19 cellular contexts compared by ENCODE assay signal in genomic region chr5:174314261-174314660, GRCh38.
DNase-seq lines count a peak whose midpoint lies in the region; ATAC-seq and TF ChIP-seq lines count a peak whose summit lies in the region.
"Had no signal": no experiment of that assay in that cellular context is flagged by ENCODE, and none has a peak within 500 bp of the region (broad histone marks: within the 10 kb centered on the region; RNA-seq: fewer than 3 reads in every experiment).

No MANE protein-coding gene starts in this region.

- H2BK12ac ChIP-seq in neuronal stem cell (ENCODE audit: low read length) = no peak overlapping the region

- no peaks in the 10 kb centered on the region for H3K4me1 ChIP-seq in endodermal cell (ENCODE audit: control insufficient read depth, insufficient read depth, low read length)
- H3K4me1 ChIP-seq in neuronal stem cell (ENCODE audit: control insufficient read depth in 2 of 2, insufficient read depth in 1 of 2, low read depth in 1 of 2, low read length in 2 of 2) = peaks cover 0 to 8% of the 10 kb centered on the region in 2 donors
- no peaks in the 10 kb centered on the region for H3K4me1 ChIP-seq in upper lobe of right lung

- H3K4me3 ChIP-seq in endodermal cell (ENCODE audit: low read length) (no peak overlapping the region), neuronal stem cell (ENCODE audit: low read length in 2 of 2) (no peak overlapping the region), upper lobe of right lung (no peak overlapping the region)
- H3K4me3 ChIP-seq: BLaER1, GM23338 had no signal

- H2AFZ ChIP-seq in neuronal stem cell (ENCODE audit: low read length) = no peak overlapping the region
- H2AFZ ChIP-seq: GM23338 had no signal

- peak; percentile 13 for DNase-seq in activated CD8-positive, alpha-beta memory T cell treated with anti-CD3 and anti-CD28 coated beads, Interleukin-2, amount 50 U/mL, for 48 hours
- no peak for DNase-seq in activated CD8-positive, alpha-beta memory T cell treated with anti-CD3 and anti-CD28 coated beads for 24 hours
- DNase-seq in endodermal cell (peak; percentile 31), neuronal stem cell (ENCODE audit: low spot score) (no peak), upper lobe of right lung (peak; percentile 37)
- DNase-seq in activated T-helper 2 cell treated with anti-CD3 and anti-CD28 coated beads, Interferon-gamma antibody, Interleukin-2, Interleukin-4, amounts not matched to agents 10 μg/mL and 5 μg/mL and 100 μg/mL, durations not matched to agents 14 hours and 24 hours and 36 hours (ENCODE audit: low spot score) = no peak
- DNase-seq in activated T-helper 1 cell treated with anti-CD3 and anti-CD28 coated beads, Interleukin-12 subunit alpha, Interleukin-12 subunit beta, Interleukin-2, Interleukin-4 antibody, amounts not matched to agents 30 ng/mL and 10 ng/mL and 1 ng/mL, durations not matched to agents 14 hours and 24 hours and 36 hours (ENCODE audit: low spot score) = no peak
- DNase-seq: 8988T, Calu3, DMS79 treated with DMSO at 0.1 percent for 48 hours, GF-D8, HFFc6 had no signal

- H3K14ac ChIP-seq in neuronal stem cell (ENCODE audit: low read length) = no peak overlapping the region

- H3K27me3 Mint-ChIP-seq in endodermal cell (ENCODE audit: insufficient read depth) = peaks cover 49% of the 10 kb centered on the region
- peaks cover 15% of the 10 kb centered on the region for H3K27me3 Mint-ChIP-seq in activated T-helper 2 cell treated with anti-CD3 and anti-CD28 coated beads, Interferon-gamma antibody, Interleukin-2, Interleukin-4, amounts not matched to agents 10 μg/mL and 5 μg/mL and 100 μg/mL, durations not matched to agents 14 hours and 24 hours and 36 hours (ENCODE audit: low read depth)
- peaks cover 20% of the 10 kb centered on the region for H3K27me3 Mint-ChIP-seq in activated T-helper 1 cell treated with anti-CD3 and anti-CD28 coated beads, Interleukin-12 subunit alpha, Interleukin-12 subunit beta, Interleukin-2, Interleukin-4 antibody, amounts not matched to agents 30 ng/mL and 10 ng/mL and 1 ng/mL, durations not matched to agents 14 hours and 24 hours and 36 hours (ENCODE audit: insufficient read depth)

- no peak for TF ChIP-seq CTCF in endodermal cell (conservative IDR thresholded peaks at IDR 0.05)
- TF ChIP-seq CTCF in upper lobe of right lung (IDR thresholded peaks at IDR 0.05) = no peak

- H2BK120ac ChIP-seq in neuronal stem cell (ENCODE audit: low read depth, low read length) = no peak overlapping the region

- 86 to 88% methylated on average over 6 to 9 of the region's 9 CpGs for WGBS in endodermal cell (ENCODE audit: insufficient coverage in 1 of 2, insufficient read length in 1 of 2), 2 experiments
- no CpG with 5 or more reads among the region's 9 CpGs for WGBS in neuronal stem cell (ENCODE audit: extremely low coverage in 2 of 2, insufficient read length in 2 of 2, insufficient replicate concordance in 1 of 2), 2 donors

- H3K4me2 ChIP-seq in neuronal stem cell (ENCODE audit: insufficient read depth, low read length, poor library complexity, severe bottlenecking) = no peak overlapping the region
- H3K4me2 ChIP-seq: BLaER1, GM23338 had no signal

- H3K27ac ChIP-seq in endodermal cell (ENCODE audit: low read depth, low read length) = no peak overlapping the region
- H3K27ac ChIP-seq in neuronal stem cell (replicated peaks; ENCODE audit: low read length) = no peak overlapping the region
- no peak overlapping the region for H3K27ac ChIP-seq in upper lobe of right lung
- H3K27ac ChIP-seq: BLaER1, HL-60 had no signal

- H3K9me3 ChIP-seq in endodermal cell (ENCODE audit: control insufficient read depth, low read length) (no peaks in the 10 kb centered on the region), neuronal stem cell (replicated peaks in 1 of 2; ENCODE audit: control insufficient read depth in 2 of 2, insufficient read depth in 1 of 2, low read depth in 1 of 2, low read length in 2 of 2) (no peaks in the 10 kb centered on the region), upper lobe of right lung (no peaks in the 10 kb centered on the region)
- H3K9me3 ChIP-seq: BLaER1 had no signal

- no peak overlapping the region for H2BK5ac ChIP-seq in neuronal stem cell (ENCODE audit: low read length)

- intact Hi-C loops in upper lobe of right lung (cut with DNase I) = loop anchor here (10.0 kb wide), 1 partner anchor 269 kb away; the partner anchor contains the start of gene NSG2
- intact Hi-C loops in activated T-helper 2 cell treated with anti-CD3 and anti-CD28 coated beads, Interferon-gamma antibody, Interleukin-2, Interleukin-4, amounts not matched to agents 10 μg/mL and 5 μg/mL and 100 μg/mL, durations not matched to agents 14 hours and 24 hours and 36 hours (cut with micrococcal nuclease) = loop anchor here (5.0 kb wide), 1 partner anchor 697 kb away; the partner anchor contains the start of gene BOD1
- intact Hi-C loops in activated T-helper 1 cell treated with anti-CD3 and anti-CD28 coated beads, Interleukin-12 subunit alpha, Interleukin-12 subunit beta, Interleukin-2, Interleukin-4 antibody, amounts not matched to agents 30 ng/mL and 10 ng/mL and 1 ng/mL, durations not matched to agents 14 hours and 24 hours and 36 hours (cut with micrococcal nuclease) = no loop called here

- H3K4ac ChIP-seq in neuronal stem cell (ENCODE audit: low read length) = no peak overlapping the region

- peaks cover 40% of the 10 kb centered on the region for H3K27me3 ChIP-seq in endodermal cell (ENCODE audit: control insufficient read depth, insufficient read depth, low read length, poor library complexity, severe bottlenecking)
- peaks cover 0 to 13% (median 0%) of the 10 kb centered on the region in 3 experiments for H3K27me3 ChIP-seq in neuronal stem cell (ENCODE audit: control insufficient read depth in 3 of 3, insufficient read depth in 3 of 3, low read depth in 1 of 3, low read length in 3 of 3)
- H3K27me3 ChIP-seq in upper lobe of right lung = peaks cover 21% of the 10 kb centered on the region
- H3K27me3 ChIP-seq: BLaER1 had no signal

- H3K36me3 ChIP-seq in endodermal cell (ENCODE audit: control insufficient read depth, insufficient read depth, low read length) (no peaks in the 10 kb centered on the region), neuronal stem cell (replicated peaks in 1 of 2; ENCODE audit: control insufficient read depth in 2 of 2, insufficient read depth in 2 of 2, low read length in 2 of 2) (no peaks in the 10 kb centered on the region), upper lobe of right lung (no peaks in the 10 kb centered on the region)
- H3K36me3 ChIP-seq: BLaER1 had no signal

- H4K91ac ChIP-seq in neuronal stem cell (ENCODE audit: low read depth, low read length, poor library complexity) = no peak overlapping the region

- H3K36me3 Mint-ChIP-seq in endodermal cell (ENCODE audit: low read depth) = no peaks in the 10 kb centered on the region
- no peaks in the 10 kb centered on the region for H3K36me3 Mint-ChIP-seq in activated T-helper 2 cell treated with anti-CD3 and anti-CD28 coated beads, Interferon-gamma antibody, Interleukin-2, Interleukin-4, amounts not matched to agents 10 μg/mL and 5 μg/mL and 100 μg/mL, durations not matched to agents 14 hours and 24 hours and 36 hours (ENCODE audit: low read depth)
- no peaks in the 10 kb centered on the region for H3K36me3 Mint-ChIP-seq in activated T-helper 1 cell treated with anti-CD3 and anti-CD28 coated beads, Interleukin-12 subunit alpha, Interleukin-12 subunit beta, Interleukin-2, Interleukin-4 antibody, amounts not matched to agents 30 ng/mL and 10 ng/mL and 1 ng/mL, durations not matched to agents 14 hours and 24 hours and 36 hours (ENCODE audit: low read depth)
- H3K36me3 Mint-ChIP-seq: CD14-positive monocyte; CD8-positive, alpha-beta T cell had no signal

- H2AK5ac ChIP-seq in neuronal stem cell (ENCODE audit: low read depth, low read length) = no peak overlapping the region

- H3K9ac ChIP-seq in endodermal cell (ENCODE audit: extremely low read depth, low read length, poor library complexity, severe bottlenecking) = no peak overlapping the region
- no peak overlapping the region for H3K9ac ChIP-seq in neuronal stem cell (ENCODE audit: low read depth, low read length, poor library complexity)
- H3K9ac ChIP-seq: BLaER1 had no signal

- no peak overlapping the region for H3K23ac ChIP-seq in neuronal stem cell (ENCODE audit: low read depth, low read length, poor library complexity)

- no peaks in the 10 kb centered on the region for H3K79me1 ChIP-seq in neuronal stem cell (ENCODE audit: low read depth, low read length)

- no peak for ATAC-seq in upper lobe of right lung
- no peak for ATAC-seq in HG03159 (IDR thresholded peaks at IDR 0.05; ENCODE audit: unreplicated experiment)
- ATAC-seq: CD8-positive, alpha-beta T cell; GM23338; HCT116 had no signal

- peak overlapping the region; percentile 24 for H2BK15ac ChIP-seq in neuronal stem cell (ENCODE audit: low read length)

- no peak overlapping the region for H4K8ac ChIP-seq in neuronal stem cell (ENCODE audit: low read depth, low read length)

- no peaks in the 10 kb centered on the region for H3K9me3 Mint-ChIP-seq in endodermal cell
- no peaks in the 10 kb centered on the region for H3K9me3 Mint-ChIP-seq in activated T-helper 2 cell treated with anti-CD3 and anti-CD28 coated beads, Interferon-gamma antibody, Interleukin-2, Interleukin-4, amounts not matched to agents 10 μg/mL and 5 μg/mL and 100 μg/mL, durations not matched to agents 14 hours and 24 hours and 36 hours
- H3K9me3 Mint-ChIP-seq in activated T-helper 1 cell treated with anti-CD3 and anti-CD28 coated beads, Interleukin-12 subunit alpha, Interleukin-12 subunit beta, Interleukin-2, Interleukin-4 antibody, amounts not matched to agents 30 ng/mL and 10 ng/mL and 1 ng/mL, durations not matched to agents 14 hours and 24 hours and 36 hours = no peaks in the 10 kb centered on the region
- H3K9me3 Mint-ChIP-seq: CD8-positive, alpha-beta T cell; GM23338; HFFc6 had no signal

- no peak overlapping the region for H3K27ac Mint-ChIP-seq in endodermal cell
- H3K27ac Mint-ChIP-seq in activated T-helper 2 cell treated with anti-CD3 and anti-CD28 coated beads, Interferon-gamma antibody, Interleukin-2, Interleukin-4, amounts not matched to agents 10 μg/mL and 5 μg/mL and 100 μg/mL, durations not matched to agents 14 hours and 24 hours and 36 hours = no peak overlapping the region
- no peak overlapping the region for H3K27ac Mint-ChIP-seq in activated T-helper 1 cell treated with anti-CD3 and anti-CD28 coated beads, Interleukin-12 subunit alpha, Interleukin-12 subunit beta, Interleukin-2, Interleukin-4 antibody, amounts not matched to agents 30 ng/mL and 10 ng/mL and 1 ng/mL, durations not matched to agents 14 hours and 24 hours and 36 hours
- H3K27ac Mint-ChIP-seq: CD14-positive monocyte; CD8-positive, alpha-beta T cell; GM23338; HFFc6 had no signal

- H3K4me3 Mint-ChIP-seq in endodermal cell = no peak overlapping the region
- no peak overlapping the region for H3K4me3 Mint-ChIP-seq in activated T-helper 2 cell treated with anti-CD3 and anti-CD28 coated beads, Interferon-gamma antibody, Interleukin-2, Interleukin-4, amounts not matched to agents 10 μg/mL and 5 μg/mL and 100 μg/mL, durations not matched to agents 14 hours and 24 hours and 36 hours (ENCODE audit: low read depth)
- H3K4me3 Mint-ChIP-seq in activated T-helper 1 cell treated with anti-CD3 and anti-CD28 coated beads, Interleukin-12 subunit alpha, Interleukin-12 subunit beta, Interleukin-2, Interleukin-4 antibody, amounts not matched to agents 30 ng/mL and 10 ng/mL and 1 ng/mL, durations not matched to agents 14 hours and 24 hours and 36 hours = no peak overlapping the region
- H3K4me3 Mint-ChIP-seq: CD8-positive, alpha-beta T cell; GM23338; HFFc6 had no signal

- H3K18ac ChIP-seq in neuronal stem cell (ENCODE audit: low read length) = no peak overlapping the region

- no peaks in the 10 kb centered on the region for H3K4me1 Mint-ChIP-seq in endodermal cell
- H3K4me1 Mint-ChIP-seq in activated T-helper 2 cell treated with anti-CD3 and anti-CD28 coated beads, Interferon-gamma antibody, Interleukin-2, Interleukin-4, amounts not matched to agents 10 μg/mL and 5 μg/mL and 100 μg/mL, durations not matched to agents 14 hours and 24 hours and 36 hours (ENCODE audit: low read depth) = peaks cover 2% of the 10 kb centered on the region
- no peaks in the 10 kb centered on the region for H3K4me1 Mint-ChIP-seq in activated T-helper 1 cell treated with anti-CD3 and anti-CD28 coated beads, Interleukin-12 subunit alpha, Interleukin-12 subunit beta, Interleukin-2, Interleukin-4 antibody, amounts not matched to agents 30 ng/mL and 10 ng/mL and 1 ng/mL, durations not matched to agents 14 hours and 24 hours and 36 hours (ENCODE audit: low read depth)
- H3K4me1 Mint-ChIP-seq: CD14-positive monocyte had no signal

Comparison
In these comparisons a context has a peak if more than half of its experiments do, and no peak if none do; other contexts are left out.
1. DNase-seq: peak in activated CD8-positive, alpha-beta memory T cell treated with anti-CD3 and anti-CD28 coated beads, Interleukin-2, amount 50 U/mL, for 48 hours (single experiment), endodermal cell (single experiment) and upper lobe of right lung (single experiment); none in activated CD8-positive, alpha-beta memory T cell treated with anti-CD3 and anti-CD28 coated beads for 24 hours (single experiment), neuronal stem cell (single experiment), activated T-helper 2 cell treated with anti-CD3 and anti-CD28 coated beads, Interferon-gamma antibody, Interleukin-2, Interleukin-4, amounts not matched to agents 10 μg/mL and 5 μg/mL and 100 μg/mL, durations not matched to agents 14 hours and 24 hours and 36 hours (single experiment) and activated T-helper 1 cell treated with anti-CD3 and anti-CD28 coated beads, Interleukin-12 subunit alpha, Interleukin-12 subunit beta, Interleukin-2, Interleukin-4 antibody, amounts not matched to agents 30 ng/mL and 10 ng/mL and 1 ng/mL, durations not matched to agents 14 hours and 24 hours and 36 hours (single experiment).